Comparison of ENCODE assay signal across 25 cellular contexts in genomic region chr21:26969971-26970725, GRCh38. TPM values are rescaled to one million over a fixed set of nuclear protein-coding genes. Genes with fewer than 3 reads are reported as not detected.
"Had no signal": no experiment of that assay in that cellular context is flagged by ENCODE, and none has a peak within 500 bp of the region (broad histone marks: within the 10 kb centered on the region; RNA-seq: fewer than 3 reads in every experiment).

No MANE protein-coding gene starts in this region.

- H3K27me3 ChIP-seq: ovary, thyroid gland had no signal

- H3K4me1 ChIP-seq: psoas muscle had no signal

- H3K4me3 ChIP-seq: dorsolateral prefrontal cortex, gastroesophageal sphincter, heart left ventricle, hepatocyte, lung, ovary, psoas muscle, sigmoid colon, stomach, thyroid gland had no signal

- H3K27ac ChIP-seq: dorsolateral prefrontal cortex, gastroesophageal sphincter, heart left ventricle, hepatocyte, ovary, psoas muscle, sigmoid colon, stomach, thyroid gland had no signal

- FAIRE-seq: colon, kidney had no signal

- ATAC-seq: gastroesophageal sphincter; heart left ventricle; left lobe of liver; naive thymus-derived CD4-positive, alpha-beta T cell; psoas muscle; right cardiac atrium; stimulated activated effector memory CD8-positive, alpha-beta T cell treated with anti-CD3 and anti-CD28 coated beads, Interleukin-12 subunit alpha, Interleukin-12 subunit beta, amount 100 ng/mL, for 72 hours had no signal

- H3K79me2 ChIP-seq: hepatocyte had no signal

- DNase-seq: dorsolateral prefrontal cortex; effector CD4-positive, alpha-beta T cell; heart left ventricle; kidney; mesenchymal stem cell; midbrain; naive thymus-derived CD4-positive, alpha-beta T cell; nephron progenitor cell; occipital lobe; ovary; posterior cingulate gyrus; psoas muscle; right cardiac atrium; sigmoid colon; stimulated activated CD4-positive, alpha-beta T cell treated with anti-CD3 and anti-CD28 coated beads, Interleukin-2, amount 100 ng/mL, for 24 hours; stimulated activated CD4-positive, alpha-beta T cell treated with anti-CD3 and anti-CD28 coated beads, Interleukin-4, amount 100 ng/mL, for 24 hours; stimulated activated naive CD4-positive, alpha-beta T cell treated with Interleukin-2 at 50 U/mL for 16 hours; stomach; thyroid gland had no signal

- H3K9me3 ChIP-seq: gastroesophageal sphincter, heart left ventricle, ovary, psoas muscle, sigmoid colon, stomach, thyroid gland had no signal

- H3K4me2 ChIP-seq: hepatocyte had no signal

- H3K36me3 ChIP-seq: gastroesophageal sphincter, heart left ventricle, ovary, sigmoid colon, stomach, thyroid gland had no signal

- H2AFZ ChIP-seq: hepatocyte had no signal

RNA-seq across cellular contexts. Expression of gene ADAMTS5, which starts 3.3 kb away (rescaled TPM):
- polyA plus RNA-seq: naive thymus-derived CD4-positive, alpha-beta T cell had no signal
